15 cellular contexts compared by ENCODE assay signal in genomic region chr14:55514819-55515470, GRCh38.
DNase-seq lines count a peak whose midpoint lies in the region; ATAC-seq and TF ChIP-seq lines count a peak whose summit lies in the region.
"Had no signal": no experiment of that assay in that cellular context is flagged by ENCODE, and none has a peak within 500 bp of the region (broad histone marks: within the 10 kb centered on the region; RNA-seq: fewer than 3 reads in every experiment).

No MANE protein-coding gene starts in this region.

- H3K27ac ChIP-seq in WERI-Rb-1 = no peak overlapping the region
- H3K27ac ChIP-seq: BLaER1 treated with 17β-estradiol and CSF1 and Interleukin-3, amounts not matched to agents 10 nM and 100 nM; HL-60 had no signal

- DNase-seq in AG08395 (ENCODE audit: low spot score) (peak; percentile 39), M059J (ENCODE audit: low read depth) (peak; percentile 82), cardiac fibroblast (ENCODE audit: low read depth in 2 of 2) (peak; percentile 66 to 76), neural crest cell (ENCODE audit: low read depth, low spot score) (no peak), WERI-Rb-1 (no peak), iPS-NIHi11 (ENCODE audit: low spot score) (no peak), GM20000 (ENCODE audit: low spot score) (no peak)
- DNase-seq: activated CD8-positive, alpha-beta memory T cell treated with anti-CD3 and anti-CD28 coated beads, Interleukin-2, amount 50 U/mL, for 4 hours; esophagus squamous epithelium; NCI-H1417 treated with DMSO at 0.1 percent for 48 hours; right cardiac atrium had no signal

- no peaks in the 10 kb centered on the region for H3K9me3 ChIP-seq in WERI-Rb-1 (ENCODE audit: severe bottlenecking)
- H3K9me3 ChIP-seq: esophagus squamous epithelium had no signal

- no peak overlapping the region for H3K4me3 Mint-ChIP-seq in neural crest cell
- H3K4me3 Mint-ChIP-seq: T-helper 2 cell treated with Interferon-gamma antibody and Interleukin-4, amounts not matched to agents 5 μg/mL and 100 μg/mL, for 36 hours had no signal

- H3K27me3 Mint-ChIP-seq in neural crest cell (ENCODE audit: low read depth) = no peaks in the 10 kb centered on the region

- ATAC-seq in GM19035 (IDR thresholded peaks at IDR 0.05; ENCODE audit: unreplicated experiment) = no peak

- H3K36me3 Mint-ChIP-seq in neural crest cell (ENCODE audit: low read depth) = peaks cover 6% of the 10 kb centered on the region

- H3K9me3 Mint-ChIP-seq in neural crest cell = peaks cover 6% of the 10 kb centered on the region
- H3K9me3 Mint-ChIP-seq: T-helper 2 cell treated with Interferon-gamma antibody and Interleukin-4, amounts not matched to agents 5 μg/mL and 100 μg/mL, for 36 hours had no signal

- peaks cover 24% of the 10 kb centered on the region for H3K4me1 Mint-ChIP-seq in neural crest cell

- TF ChIP-seq CTCF in cardiac fibroblast (IDR thresholded peaks at IDR 0.05; ENCODE audit: low read depth, low read length) (no peak), neural crest cell (conservative IDR thresholded peaks at IDR 0.05) (no peak), WERI-Rb-1 (IDR thresholded peaks at IDR 0.05; ENCODE audit: low read depth, low read length) (no peak), GM20000 (IDR thresholded peaks at IDR 0.05; ENCODE audit: extremely low read depth, missing control alignments) (no peak)

- no peaks in the 10 kb centered on the region for H3K27me3 ChIP-seq in WERI-Rb-1 (ENCODE audit: insufficient read depth, low read depth, severe bottlenecking)
- H3K27me3 ChIP-seq: BLaER1 treated with 17β-estradiol and CSF1 and Interleukin-3, amounts not matched to agents 10 nM and 100 nM; esophagus squamous epithelium had no signal

- peak overlapping the region; percentile 47 for H3K27ac Mint-ChIP-seq in neural crest cell (ENCODE audit: unreplicated experiment)
- H3K27ac Mint-ChIP-seq: T-helper 2 cell treated with Interferon-gamma antibody and Interleukin-4, amounts not matched to agents 5 μg/mL and 100 μg/mL, for 36 hours had no signal

- H3K4me3 ChIP-seq in cardiac fibroblast (replicated peaks in 1 of 2; ENCODE audit: low read depth in 2 of 2, low read length in 2 of 2) = no peak overlapping the region
- H3K4me3 ChIP-seq in WERI-Rb-1 (ENCODE audit: low read depth, low read length) = no peak overlapping the region
- H3K4me3 ChIP-seq: BLaER1 treated with 17β-estradiol and CSF1 and Interleukin-3, amounts not matched to agents 10 nM and 100 nM had no signal

- no peaks in the 10 kb centered on the region for H3K36me3 ChIP-seq in WERI-Rb-1
- H3K36me3 ChIP-seq: BLaER1 treated with 17β-estradiol and CSF1 and Interleukin-3, amounts not matched to agents 10 nM and 100 nM; esophagus squamous epithelium had no signal

Comparison
In these comparisons a context has a peak if more than half of its experiments do, and no peak if none do; other contexts are left out.
1. DNase-seq: peak in AG08395 (single experiment), M059J (single experiment) and cardiac fibroblast (2 of 2); none in neural crest cell (single experiment), WERI-Rb-1 (single experiment), iPS-NIHi11 (single experiment) and GM20000 (single experiment).